1 cellular context compared by ENCODE assay signal in genomic region chr15:66733976-66734375, GRCh38.
TF ChIP-seq lines count a peak whose summit lies in the region.

No MANE protein-coding gene starts in this region.

TF ChIP-seq in endothelial cell of umbilical vein, 7 proteins besides CTCF, POLR2A, EP300 and RAD21 (continued from another document):
- TF ChIP-seq MAX (IDR thresholded peaks at IDR 0.05; ENCODE audit: insufficient read depth, insufficient read length) = no peak
TF ChIP-seq in endothelial cell of umbilical vein: peak in this region for 0.
